In genomic region chr2:177894546-177894945, GRCh38 we compare ENCODE assay signal across 22 cellular contexts.
DNase-seq lines count a peak whose midpoint lies in the region; ATAC-seq and TF ChIP-seq lines count a peak whose summit lies in the region.
"Had no signal": no experiment of that assay in that cellular context is flagged by ENCODE, and none has a peak within 500 bp of the region (broad histone marks: within the 10 kb centered on the region; RNA-seq: fewer than 3 reads in every experiment).

No MANE protein-coding gene starts in this region.

- in situ Hi-C loops in brain microvascular endothelial cell (cut with HindIII; ENCODE audit: low pct_ligation_motif_present, low sequenced_read_pairs), result no loop called here

- H3K27me3 Mint-ChIP-seq in mesothelial cell of epicardium (ENCODE audit: low read depth), result no peaks in the 10 kb centered on the region

- H3K9me3 Mint-ChIP-seq in mesothelial cell of epicardium, result peaks cover 4% of the 10 kb centered on the region
- H3K9me3 Mint-ChIP-seq: IgD-negative memory B cell had no signal

- no peaks in the 10 kb centered on the region for H3K36me3 ChIP-seq in cardiac muscle cell
- H3K36me3 ChIP-seq in brain microvascular endothelial cell (replicated peaks), result no peaks in the 10 kb centered on the region
- H3K36me3 ChIP-seq: BE2C, SJCRH30 had no signal

- ATAC-seq in Right ventricle myocardium inferior, result no peak

- no peaks in the 10 kb centered on the region for H3K27me3 ChIP-seq in cardiac muscle cell
- no peaks in the 10 kb centered on the region for H3K27me3 ChIP-seq in brain microvascular endothelial cell (replicated peaks)
- H3K27me3 ChIP-seq: BE2C, SJCRH30 had no signal

- peaks cover 15% of the 10 kb centered on the region for H3K4me1 ChIP-seq in cardiac muscle cell (ENCODE audit: low read depth)
- H3K4me1 ChIP-seq: BE2C, SJCRH30 had no signal

- H3K9me3 ChIP-seq in cardiac muscle cell (ENCODE audit: low read depth), result no peaks in the 10 kb centered on the region
- H3K9me3 ChIP-seq: BE2C, SJCRH30 had no signal

- intact Hi-C loops in Right ventricle myocardium inferior (cut with DNase I), result no loop called here

- no peaks in the 10 kb centered on the region for H3K36me3 Mint-ChIP-seq in mesothelial cell of epicardium
- H3K36me3 Mint-ChIP-seq: CD14-positive monocyte, IgD-negative memory B cell had no signal

- H3K27ac ChIP-seq in cardiac muscle cell (peak overlapping the region; percentile 62), brain microvascular endothelial cell (no peak overlapping the region)
- H3K27ac ChIP-seq: 22Rv1, KMS-11, SJCRH30 had no signal

- H3K4me3 ChIP-seq in cardiac muscle cell (no peak overlapping the region), brain microvascular endothelial cell (ENCODE audit: low read depth, low read length) (no peak overlapping the region)
- H3K4me3 ChIP-seq: SJCRH30 had no signal

- DNase-seq in cardiac muscle cell (ENCODE audit: low read depth in 1 of 2, low spot score in 1 of 2), result no peak
- DNase-seq in Right ventricle myocardium inferior (ENCODE audit: missing footprints), result no peak
- DNase-seq in brain microvascular endothelial cell, result peak; percentile 0
- no peak for DNase-seq in mesothelial cell of epicardium (ENCODE audit: low spot score in 2 of 2, unreplicated experiment in 2 of 2)
- no peak for DNase-seq in NAMALWA (ENCODE audit: low spot score)
- DNase-seq in activated CD8-positive, alpha-beta memory T cell treated with anti-CD3 and anti-CD28 coated beads, Interleukin-2, amount 50 U/mL, for 48 hours, result no peak
- DNase-seq in DMS53 treated with DMSO at 0.1 percent for 48 hours (lab: John Stamatoyannopoulos, UW; ENCODE audit: unreplicated experiment), result no peak
- DNase-seq: ACHN, BE2C, DMS153, HCEC 1CT, NCI-H1092 treated with DMSO at 0.1 percent for 48 hours, NCI-H1436, NCI-H187 treated with DMSO at 0.1 percent for 48 hours, NCI-H446, NCI-H524 treated with DMSO at 0.1 percent for 48 hours, NCI-H774 had no signal

- H3K4me3 Mint-ChIP-seq in mesothelial cell of epicardium, result no peak overlapping the region
- H3K4me3 Mint-ChIP-seq: CD14-positive monocyte, IgD-negative memory B cell had no signal

- peak overlapping the region; percentile 36 for H3K27ac Mint-ChIP-seq in mesothelial cell of epicardium
- H3K27ac Mint-ChIP-seq: CD14-positive monocyte, IgD-negative memory B cell had no signal

- TF ChIP-seq CTCF in cardiac muscle cell (IDR thresholded peaks at IDR 0.05; ENCODE audit: low read depth, low read length) (no peak), brain microvascular endothelial cell (IDR thresholded peaks at IDR 0.05; ENCODE audit: low read depth, low read length, missing control alignments) (no peak), mesothelial cell of epicardium (IDR thresholded peaks at IDR 0.05; ENCODE audit: unreplicated experiment) (no peak)

- H3K4me1 Mint-ChIP-seq in mesothelial cell of epicardium, result peaks cover 34% of the 10 kb centered on the region
- H3K4me1 Mint-ChIP-seq: CD14-positive monocyte, IgD-negative memory B cell had no signal
